Comparison of ENCODE assay signal across 9 cellular contexts in genomic region chr4:102263024-102263787, GRCh38.
A peak's percentile ranks its signal among the peaks of the same experiment; 100 is the strongest.
DNase-seq lines count a peak whose midpoint lies in the region; ATAC-seq, FAIRE-seq and TF ChIP-seq lines count a peak whose summit lies in the region.
"Had no signal": no experiment of that assay in that cellular context is flagged by ENCODE, and none has a peak within 500 bp of the region (broad histone marks: within the 10 kb centered on the region; RNA-seq: fewer than 3 reads in every experiment).

No MANE protein-coding gene starts in this region.

- POLR2A ChIA-PET in activated CD4-positive, alpha-beta T cell treated with anti-CD3 and anti-CD28 coated beads, Interleukin-2, amount 10 ng/mL, durations not matched to agents 7 days and 5 days (lab: Charles Lee) = no interaction called here

- TF ChIP-seq CTCF in bronchial epithelial cell (IDR thresholded peaks at IDR 0.05; ENCODE audit: insufficient read depth, low read length, severe bottlenecking) = peak; percentile 52

- H3K36me3 ChIP-seq in bronchial epithelial cell (ENCODE audit: control insufficient read depth, insufficient read depth, low read length) = no peaks in the 10 kb centered on the region

- ATAC-seq in GM19467 (IDR thresholded peaks at IDR 0.05; ENCODE audit: unreplicated experiment) (peak; percentile 86), HG03442 (IDR thresholded peaks at IDR 0.05; ENCODE audit: unreplicated experiment) (peak; percentile 93), memory B cell (ENCODE audit: low read depth) (peak; percentile 85)

- no peaks in the 10 kb centered on the region for H3K27me3 ChIP-seq in bronchial epithelial cell (ENCODE audit: control insufficient read depth, insufficient read depth, low read length)

- no peaks in the 10 kb centered on the region for H3K27me3 Mint-ChIP-seq in activated CD4-positive, alpha-beta T cell treated with anti-CD3 and anti-CD28 coated beads, Interleukin-2, amount 10 ng/mL, durations not matched to agents 7 days and 5 days
- no peaks in the 10 kb centered on the region for H3K27me3 Mint-ChIP-seq in memory B cell

- DNase-seq in activated CD4-positive, alpha-beta T cell treated with anti-CD3 and anti-CD28 coated beads, Interleukin-2, amount 10 ng/mL, durations not matched to agents 7 days and 5 days = peak; percentile 47
- no peak for DNase-seq in activated CD4-positive, alpha-beta T cell treated with anti-CD3 and anti-CD28 coated beads for 4 hours
- DNase-seq in NCI-H526 (lab: John Stamatoyannopoulos, UW) = peak; percentile 15 to 55
- peak; percentile 79 for DNase-seq in bronchial epithelial cell (ENCODE audit: low read depth)
- peak in 1 of 2 donors; percentile 27 for DNase-seq in memory B cell (ENCODE audit: low spot score in 2 of 2)
- no peak for DNase-seq in mucosa of gallbladder (ENCODE audit: low spot score)

- FAIRE-seq in bronchial epithelial cell (lab: Jason Lieb, UNC) = no peak
- FAIRE-seq: colon had no signal

- CTCF ChIA-PET in activated CD4-positive, alpha-beta T cell treated with anti-CD3 and anti-CD28 coated beads, Interleukin-2, amount 10 ng/mL, durations not matched to agents 7 days and 5 days (lab: Charles Lee) = no interaction called here

- H3K36me3 Mint-ChIP-seq in activated CD4-positive, alpha-beta T cell treated with anti-CD3 and anti-CD28 coated beads, Interleukin-2, amount 10 ng/mL, durations not matched to agents 7 days and 5 days (ENCODE audit: low read depth) = peaks cover 15% of the 10 kb centered on the region
- no peaks in the 10 kb centered on the region for H3K36me3 Mint-ChIP-seq in memory B cell

- H3K9me3 Mint-ChIP-seq in activated CD4-positive, alpha-beta T cell treated with anti-CD3 and anti-CD28 coated beads, Interleukin-2, amount 10 ng/mL, durations not matched to agents 7 days and 5 days = no peaks in the 10 kb centered on the region
- H3K9me3 Mint-ChIP-seq in memory B cell = no peaks in the 10 kb centered on the region

- no peak overlapping the region for H3K4me3 Mint-ChIP-seq in activated CD4-positive, alpha-beta T cell treated with anti-CD3 and anti-CD28 coated beads, Interleukin-2, amount 10 ng/mL, durations not matched to agents 7 days and 5 days
- no peak overlapping the region for H3K4me3 Mint-ChIP-seq in memory B cell

- H3K4me1 Mint-ChIP-seq in activated CD4-positive, alpha-beta T cell treated with anti-CD3 and anti-CD28 coated beads, Interleukin-2, amount 10 ng/mL, durations not matched to agents 7 days and 5 days = peaks cover 13% of the 10 kb centered on the region
- H3K4me1 Mint-ChIP-seq in memory B cell = peaks cover 3% of the 10 kb centered on the region

- no peak overlapping the region for H3K4me3 ChIP-seq in bronchial epithelial cell (ENCODE audit: low read depth, low read length)

- no peak overlapping the region for H3K27ac Mint-ChIP-seq in activated CD4-positive, alpha-beta T cell treated with anti-CD3 and anti-CD28 coated beads, Interleukin-2, amount 10 ng/mL, durations not matched to agents 7 days and 5 days
- no peak overlapping the region for H3K27ac Mint-ChIP-seq in memory B cell

Comparison
In these comparisons a context has a peak if more than half of its experiments do, and no peak if none do; other contexts are left out.
1. DNase-seq: peak in activated CD4-positive, alpha-beta T cell treated with anti-CD3 and anti-CD28 coated beads, Interleukin-2, amount 10 ng/mL, durations not matched to agents 7 days and 5 days (single experiment), NCI-H526 (2 of 2) and bronchial epithelial cell (single experiment); none in activated CD4-positive, alpha-beta T cell treated with anti-CD3 and anti-CD28 coated beads for 4 hours (0 of 2) and mucosa of gallbladder (single experiment).
2. Peak in every context shown above with its lines, with median percentiles within 50 percentile points of each other: ATAC-seq.